Comparison of ENCODE assay signal across 25 cellular contexts in genomic region chr19:30785728-30786127, GRCh38.
A peak's percentile ranks its signal among the peaks of the same experiment; 100 is the strongest.
DNase-seq lines count a peak whose midpoint lies in the region; TF ChIP-seq lines count a peak whose summit lies in the region.
"Had no signal": no experiment of that assay in that cellular context is flagged by ENCODE, and none has a peak within 500 bp of the region (broad histone marks: within the 10 kb centered on the region; RNA-seq: fewer than 3 reads in every experiment).

No MANE protein-coding gene starts in this region.

- H3K79me2 ChIP-seq in neural progenitor cell (ENCODE audit: low read depth) (no peaks in the 10 kb centered on the region), osteoblast (ENCODE audit: insufficient read depth, low read length) (no peaks in the 10 kb centered on the region), MM.1S (ENCODE audit: low read length) (no peaks in the 10 kb centered on the region)

- H3K27ac ChIP-seq in neural progenitor cell = no peak overlapping the region
- no peak overlapping the region for H3K27ac ChIP-seq in osteoblast (ENCODE audit: low read depth, low read length)
- H3K27ac ChIP-seq in MM.1S (ENCODE audit: low read length) = no peak overlapping the region
- no peak overlapping the region for H3K27ac ChIP-seq in breast epithelium
- H3K27ac ChIP-seq: A549, adrenal gland, BLaER1, brain microvascular endothelial cell, suprapubic skin had no signal

- no peak overlapping the region for H3K9ac ChIP-seq in neural progenitor cell
- no peak overlapping the region for H3K9ac ChIP-seq in MM.1S (ENCODE audit: low read length)
- H3K9ac ChIP-seq: BLaER1 had no signal

- no peaks in the 10 kb centered on the region for H3K36me3 Mint-ChIP-seq in activated CD4-positive, alpha-beta T cell treated with anti-CD3 and anti-CD28 coated beads, Interleukin-2, amount 10 ng/mL, durations not matched to agents 24 days and 14 days (ENCODE audit: low read depth)
- no peaks in the 10 kb centered on the region for H3K36me3 Mint-ChIP-seq in neural progenitor cell
- H3K36me3 Mint-ChIP-seq: stimulated activated memory B cell treated with anti-CD40 and anti-IgM and Interleukin-4, amounts not matched to agents 10 μg/mL and 1 μg/mL and 100 μg/mL, for 72 hours had no signal

- H3K27me3 Mint-ChIP-seq in activated CD4-positive, alpha-beta T cell treated with anti-CD3 and anti-CD28 coated beads, Interleukin-2, amount 10 ng/mL, durations not matched to agents 24 days and 14 days = no peaks in the 10 kb centered on the region
- no peaks in the 10 kb centered on the region for H3K27me3 Mint-ChIP-seq in neural progenitor cell (ENCODE audit: insufficient read depth, low read depth)
- H3K27me3 Mint-ChIP-seq: stimulated activated memory B cell treated with anti-CD40 and anti-IgM and Interleukin-4, amounts not matched to agents 10 μg/mL and 1 μg/mL and 100 μg/mL, for 72 hours had no signal

- H3K9me3 ChIP-seq in neural progenitor cell (ENCODE audit: low read depth) (no peaks in the 10 kb centered on the region), osteoblast (ENCODE audit: low read depth, low read length) (no peaks in the 10 kb centered on the region), MM.1S (replicated peaks; ENCODE audit: insufficient read depth, low read length) (no peaks in the 10 kb centered on the region), breast epithelium (no peaks in the 10 kb centered on the region)
- H3K9me3 ChIP-seq: adrenal gland, BLaER1, suprapubic skin had no signal

- no peak overlapping the region for H3K4me2 ChIP-seq in neural progenitor cell
- no peak overlapping the region for H3K4me2 ChIP-seq in osteoblast (ENCODE audit: insufficient read depth, low read length)
- no peak overlapping the region for H3K4me2 ChIP-seq in MM.1S (ENCODE audit: low read depth, low read length)
- H3K4me2 ChIP-seq: A549, BLaER1 had no signal

- peaks cover 2% of the 10 kb centered on the region for H3K4me1 Mint-ChIP-seq in activated CD4-positive, alpha-beta T cell treated with anti-CD3 and anti-CD28 coated beads, Interleukin-2, amount 10 ng/mL, durations not matched to agents 24 days and 14 days
- H3K4me1 Mint-ChIP-seq in neural progenitor cell = no peaks in the 10 kb centered on the region
- H3K4me1 Mint-ChIP-seq: stimulated activated memory B cell treated with anti-CD40 and anti-IgM and Interleukin-4, amounts not matched to agents 10 μg/mL and 1 μg/mL and 100 μg/mL, for 72 hours had no signal

- H3K36me3 ChIP-seq in neural progenitor cell = no peaks in the 10 kb centered on the region
- H3K36me3 ChIP-seq in osteoblast (ENCODE audit: insufficient read depth, low read length) = no peaks in the 10 kb centered on the region
- H3K36me3 ChIP-seq in MM.1S (replicated peaks; ENCODE audit: insufficient read depth, low read length) = no peaks in the 10 kb centered on the region
- H3K36me3 ChIP-seq in breast epithelium = no peaks in the 10 kb centered on the region
- H3K36me3 ChIP-seq: adrenal gland, BLaER1, brain microvascular endothelial cell, suprapubic skin had no signal

- H3K4me1 ChIP-seq in neural progenitor cell = no peaks in the 10 kb centered on the region
- H3K4me1 ChIP-seq in osteoblast (ENCODE audit: insufficient read depth, low read length) = no peaks in the 10 kb centered on the region
- H3K4me1 ChIP-seq in MM.1S (ENCODE audit: low read length) = no peaks in the 10 kb centered on the region
- no peaks in the 10 kb centered on the region for H3K4me1 ChIP-seq in breast epithelium
- H3K4me1 ChIP-seq: A549, adrenal gland, BLaER1 had no signal

- H2AFZ ChIP-seq in neural progenitor cell (replicated peaks) (no peak overlapping the region), osteoblast (ENCODE audit: low read length) (no peak overlapping the region), MM.1S (ENCODE audit: low read length) (no peak overlapping the region)

- no peaks in the 10 kb centered on the region for H3K27me3 ChIP-seq in neural progenitor cell
- no peaks in the 10 kb centered on the region for H3K27me3 ChIP-seq in osteoblast (ENCODE audit: insufficient read depth, low read length)
- peaks cover 9% of the 10 kb centered on the region; the same call in 1 of the 2 replicates for H3K27me3 ChIP-seq in MM.1S (replicated peaks; ENCODE audit: insufficient read depth, low read length)
- no peaks in the 10 kb centered on the region for H3K27me3 ChIP-seq in breast epithelium
- H3K27me3 ChIP-seq: adrenal gland, BLaER1, brain microvascular endothelial cell had no signal

- H3K4me3 Mint-ChIP-seq in activated CD4-positive, alpha-beta T cell treated with anti-CD3 and anti-CD28 coated beads, Interleukin-2, amount 10 ng/mL, durations not matched to agents 24 days and 14 days = no peak overlapping the region
- H3K4me3 Mint-ChIP-seq in neural progenitor cell = no peak overlapping the region
- H3K4me3 Mint-ChIP-seq: activated T-cell treated with anti-CD3 and anti-CD28 coated beads, Interleukin-2, amount 50 U/mL, for 24 hours; stimulated activated memory B cell treated with anti-CD40 and anti-IgM and Interleukin-4, amounts not matched to agents 10 μg/mL and 1 μg/mL and 100 μg/mL, for 72 hours had no signal

- intact Hi-C loops in activated CD4-positive, alpha-beta T cell treated with anti-CD3 and anti-CD28 coated beads, Interleukin-2, amount 10 ng/mL, durations not matched to agents 24 days and 14 days (cut with micrococcal nuclease) = loop anchor here (1.0 to 2.0 kb wide), 2 partner anchors 572 to 1439 kb away; no protein-coding TSS in a partner anchor
- intact Hi-C loops in breast epithelium (cut with DNase I; ENCODE audit: low total_unique reads) = no loop called here

- TF ChIP-seq CTCF in fibroblast of the aortic adventitia (IDR thresholded peaks at IDR 0.05; ENCODE audit: insufficient read depth, low read length) (no peak), neural progenitor cell (IDR thresholded peaks at IDR 0.05) (peak; percentile 6), osteoblast (IDR thresholded peaks at IDR 0.05; ENCODE audit: extremely low read depth, low read depth, low read length) (no peak), MM.1S (IDR thresholded peaks at IDR 0.05; ENCODE audit: low read length) (no peak), breast epithelium (IDR thresholded peaks at IDR 0.05) (no peak)

- no peaks in the 10 kb centered on the region for H3F3A ChIP-seq in neural progenitor cell (ENCODE audit: low read depth)
- no peaks in the 10 kb centered on the region for H3F3A ChIP-seq in MM.1S (ENCODE audit: insufficient read depth, low read length)

- H4K20me1 ChIP-seq in neural progenitor cell (ENCODE audit: low read depth) (no peaks in the 10 kb centered on the region), osteoblast (ENCODE audit: insufficient read depth, low read length) (no peaks in the 10 kb centered on the region), MM.1S (ENCODE audit: insufficient read depth, low read length) (no peaks in the 10 kb centered on the region)
- H4K20me1 ChIP-seq: BLaER1 had no signal

- no peak overlapping the region for H3K4me3 ChIP-seq in fibroblast of the aortic adventitia (ENCODE audit: low read depth, low read length)
- H3K4me3 ChIP-seq in neural progenitor cell = no peak overlapping the region
- no peak overlapping the region for H3K4me3 ChIP-seq in osteoblast (ENCODE audit: insufficient read depth, low read length)
- H3K4me3 ChIP-seq in MM.1S (ENCODE audit: low read length) = no peak overlapping the region
- no peak overlapping the region for H3K4me3 ChIP-seq in breast epithelium
- H3K4me3 ChIP-seq: A549, adrenal gland, BLaER1, suprapubic skin had no signal

- H3K27ac Mint-ChIP-seq in activated CD4-positive, alpha-beta T cell treated with anti-CD3 and anti-CD28 coated beads, Interleukin-2, amount 10 ng/mL, durations not matched to agents 24 days and 14 days = no peak overlapping the region
- no peak overlapping the region for H3K27ac Mint-ChIP-seq in neural progenitor cell
- H3K27ac Mint-ChIP-seq: activated T-cell treated with anti-CD3 and anti-CD28 coated beads, Interleukin-2, amount 50 U/mL, for 24 hours; stimulated activated memory B cell treated with anti-CD40 and anti-IgM and Interleukin-4, amounts not matched to agents 10 μg/mL and 1 μg/mL and 100 μg/mL, for 72 hours had no signal

- H3K9me2 ChIP-seq in MM.1S (replicated peaks; ENCODE audit: insufficient read depth, low read length) = no peaks in the 10 kb centered on the region

- H3K9me3 Mint-ChIP-seq in activated CD4-positive, alpha-beta T cell treated with anti-CD3 and anti-CD28 coated beads, Interleukin-2, amount 10 ng/mL, durations not matched to agents 24 days and 14 days = no peaks in the 10 kb centered on the region
- no peaks in the 10 kb centered on the region for H3K9me3 Mint-ChIP-seq in neural progenitor cell
- H3K9me3 Mint-ChIP-seq: activated T-cell treated with anti-CD3 and anti-CD28 coated beads, Interleukin-2, amount 50 U/mL, for 24 hours had no signal

- no peak for TF ChIP-seq POLR2A in breast epithelium (IDR thresholded peaks at IDR 0.05)

- peak; percentile 41 for DNase-seq in activated CD4-positive, alpha-beta T cell treated with anti-CD3 and anti-CD28 coated beads, Interleukin-2, amount 10 ng/mL, durations not matched to agents 24 days and 14 days
- no peak for DNase-seq in activated CD4-positive, alpha-beta T cell treated with anti-CD3 and anti-CD28 coated beads for 4 hours
- DNase-seq in NCI-H82 (lab: John Stamatoyannopoulos, UW) = peak; percentile 28
- peak; percentile 1 for DNase-seq in fibroblast of the aortic adventitia (ENCODE audit: low read depth)
- no peak for DNase-seq in neural progenitor cell (ENCODE audit: low spot score)
- DNase-seq in osteoblast (ENCODE audit: insufficient read length, low spot score, missing footprints) = no peak
- DNase-seq in MM.1S = no peak
- no peak for DNase-seq in breast epithelium (ENCODE audit: low spot score in 2 of 2)
- DNase-seq: activated CD4-positive, alpha-beta T cell treated with anti-CD3 and anti-CD28 coated beads for 1 hour; activated T-cell treated with anti-CD3 and anti-CD28 coated beads, Interleukin-2, amount 50 U/mL, for 24 hours; adrenal gland; brain microvascular endothelial cell; COR-L47; cortex of kidney; DMS79 treated with DMSO at 0.1 percent for 48 hours; HCEC 1CT; NCI-H1436 treated with DMSO at 0.1 percent for 48 hours; NCI-H510A; occipital lobe; retina; stimulated activated CD4-positive, alpha-beta T cell treated with anti-CD3 and anti-CD28 coated beads, Interleukin-4, amount 100 ng/mL, for 1 hour had no signal

Comparison
In these comparisons a context has a peak if more than half of its experiments do, and no peak if none do; other contexts are left out.
1. DNase-seq: peak in activated CD4-positive, alpha-beta T cell treated with anti-CD3 and anti-CD28 coated beads, Interleukin-2, amount 10 ng/mL, durations not matched to agents 24 days and 14 days (single experiment), NCI-H82 (single experiment) and fibroblast of the aortic adventitia (single experiment); none in activated CD4-positive, alpha-beta T cell treated with anti-CD3 and anti-CD28 coated beads for 4 hours (0 of 2), neural progenitor cell (single experiment), osteoblast (single experiment), MM.1S (single experiment) and breast epithelium (0 of 2).